Comparison of ENCODE assay signal across 8 cellular contexts in genomic region chr12:64608901-64609542, GRCh38. TPM values are rescaled to one million over a fixed set of nuclear protein-coding genes. Genes with fewer than 3 reads are reported as not detected.
DNase-seq lines count a peak whose midpoint lies in the region; ATAC-seq lines count a peak whose summit lies in the region.

No MANE protein-coding gene starts in this region.

- H3K27me3 ChIP-seq in iPS-18a (ENCODE audit: control insufficient read depth, insufficient read depth, low read length): no peaks in the 10 kb centered on the region

- H3K4me1 ChIP-seq in iPS-18a (ENCODE audit: control insufficient read depth, low read depth, low read length): peaks cover 7% of the 10 kb centered on the region

- no peak overlapping the region for H3K27ac ChIP-seq in iPS-18a (ENCODE audit: low read length)
- H3K27ac ChIP-seq in skin epidermis: peak overlapping the region in 20 of 21 experiments; percentile 72 to 97 (median 90)

- DNase-seq in DMS53 (lab: John Stamatoyannopoulos, UW) (peak; percentile 90), HT1080 (ENCODE audit: low read depth) (peak; percentile 86), SIG-M5 treated with dmso at 0.1 percent for 504 hours (lab: John Stamatoyannopoulos, UW; ENCODE audit: unreplicated experiment) (peak; percentile 81), amniotic epithelial cell (ENCODE audit: low read depth) (peak; percentile 48), SKM-1 (lab: John Stamatoyannopoulos, UW; ENCODE audit: unreplicated experiment) (no peak)

- H3K4me3 ChIP-seq in iPS-18a (ENCODE audit: low read length): peak overlapping the region; percentile 83
- peak overlapping the region; percentile 72 to 98 (median 96) for H3K4me3 ChIP-seq in skin epidermis

- ATAC-seq in GM19463 (IDR thresholded peaks at IDR 0.05; ENCODE audit: unreplicated experiment): peak; percentile 10

- peak overlapping the region; percentile 56 for H3K9ac ChIP-seq in iPS-18a (ENCODE audit: low read length)

- H3K36me3 ChIP-seq in iPS-18a (ENCODE audit: control insufficient read depth, low read depth, low read length): no peaks in the 10 kb centered on the region

- no peaks in the 10 kb centered on the region for H3K9me3 ChIP-seq in iPS-18a (ENCODE audit: control insufficient read depth, low read depth, low read length)

RNA-seq across cellular contexts. Expression of gene RASSF3, which starts 1.3 kb away (rescaled TPM):
- 16.5 and 19.7 TPM in 2 replicates for total RNA-seq in HT1080 (2014; rRNA removed; shearing (Covaris generic))
- 26.2 and 29.4 TPM in 2 replicates for polyA plus RNA-seq in HT1080 (2015; cell fraction: cytosol; rRNA removed)
- 13.6 and 14.5 TPM in 2 replicates for polyA plus RNA-seq in HT1080 (2015; cell fraction: nucleus; rRNA removed)
